7 cellular contexts compared by ENCODE assay signal in the genomic region with DNA sequence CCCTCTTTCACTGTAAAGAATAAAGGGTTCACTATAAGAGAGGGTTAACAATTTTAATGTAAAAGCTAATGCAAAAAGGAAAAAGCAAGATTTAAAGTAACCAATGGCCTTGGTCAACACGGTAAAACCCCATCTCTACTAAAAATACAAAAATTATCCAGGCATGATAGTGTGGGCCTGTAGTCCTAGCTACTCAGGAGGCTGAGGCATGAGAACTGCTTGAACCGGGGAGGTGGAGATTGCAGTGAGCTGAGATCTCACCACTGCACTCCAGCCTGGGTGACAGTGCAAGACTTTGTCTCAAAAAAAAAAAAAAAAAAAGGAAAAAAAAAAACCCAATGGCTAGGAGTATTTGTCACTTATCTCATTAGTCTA. TPM values are rescaled to one million over a fixed set of nuclear protein-coding genes. Genes with fewer than 3 reads are reported as not detected.
DNase-seq lines count a peak whose midpoint lies in the region; ATAC-seq and TF ChIP-seq lines count a peak whose summit lies in the region.
"Not testable (repeated sequence)": the region's sequence is repeated elsewhere in the genome, so short reads cannot be mapped to it uniquely, and the experiment has no call there.

No MANE protein-coding gene starts in this region.

- not testable (repeated sequence) for H3K9me3 Mint-ChIP-seq in IgD-negative memory B cell; activated naive CD4-positive, alpha-beta T cell treated with anti-CD3 and anti-CD28 coated beads, Interleukin-2, amount 50 U/mL, for 24 hours

- peak overlapping the region; percentile 48 for H3K9ac ChIP-seq in skeletal muscle satellite cell (ENCODE audit: low read depth, low read length)

- peak; percentile 58 for ATAC-seq in GM18870 (IDR thresholded peaks at IDR 0.05; ENCODE audit: unreplicated experiment)
- peak; percentile 63 for ATAC-seq in GM21619 (IDR thresholded peaks at IDR 0.05; ENCODE audit: unreplicated experiment)
- peak; percentile 51 for ATAC-seq in HG02852 (IDR thresholded peaks at IDR 0.05; ENCODE audit: unreplicated experiment)
- ATAC-seq in foreskin keratinocyte = not testable (repeated sequence)

- TF ChIP-seq CTCF in foreskin keratinocyte (conservative IDR thresholded peaks at IDR 0.05) = not testable (repeated sequence)

- H3K4me1 Mint-ChIP-seq in IgD-negative memory B cell = peaks cover 31 to 44% (median 42%) of the 10 kb centered on the region in 3 donors
- peaks cover 90% of the 10 kb centered on the region for H3K4me1 Mint-ChIP-seq in activated naive CD4-positive, alpha-beta T cell treated with anti-CD3 and anti-CD28 coated beads, Interleukin-2, amount 50 U/mL, for 24 hours

- not testable (repeated sequence) for H3K27me3 Mint-ChIP-seq in IgD-negative memory B cell; activated naive CD4-positive, alpha-beta T cell treated with anti-CD3 and anti-CD28 coated beads, Interleukin-2, amount 50 U/mL, for 24 hours

- DNase-seq in foreskin keratinocyte = not testable (repeated sequence)

- H3K27me3 ChIP-seq in foreskin keratinocyte; skeletal muscle satellite cell (ENCODE audit: control insufficient read depth, insufficient read depth, low read length): not testable (repeated sequence)

- H3K4me3 ChIP-seq in skeletal muscle satellite cell (ENCODE audit: low read length) = not testable (repeated sequence)

- peaks cover 16% of the 10 kb centered on the region for H3K4me1 ChIP-seq in foreskin keratinocyte
- peaks cover 51% of the 10 kb centered on the region for H3K4me1 ChIP-seq in skeletal muscle satellite cell (ENCODE audit: control insufficient read depth, insufficient read depth, low read length)

- not testable (repeated sequence) for H3K36me3 Mint-ChIP-seq in IgD-negative memory B cell
- peaks cover 21% of the 10 kb centered on the region for H3K36me3 Mint-ChIP-seq in activated naive CD4-positive, alpha-beta T cell treated with anti-CD3 and anti-CD28 coated beads, Interleukin-2, amount 50 U/mL, for 24 hours

- H3K36me3 ChIP-seq in skeletal muscle satellite cell (ENCODE audit: insufficient read depth, low read length) = not testable (repeated sequence)

- H3K27ac ChIP-seq in foreskin keratinocyte = peak overlapping the region; percentile 38

- H3K4me3 Mint-ChIP-seq in IgD-negative memory B cell = peak overlapping the region in 1 of 4 donors; percentile 19
- not testable (repeated sequence) for H3K4me3 Mint-ChIP-seq in activated naive CD4-positive, alpha-beta T cell treated with anti-CD3 and anti-CD28 coated beads, Interleukin-2, amount 50 U/mL, for 24 hours

- peak overlapping the region; percentile 31 to 72 (median 63) for H3K27ac Mint-ChIP-seq in IgD-negative memory B cell
- H3K27ac Mint-ChIP-seq in activated naive CD4-positive, alpha-beta T cell treated with anti-CD3 and anti-CD28 coated beads, Interleukin-2, amount 50 U/mL, for 24 hours = peak overlapping the region; percentile 27

- H3K4me2 ChIP-seq in skeletal muscle satellite cell (ENCODE audit: low read length) = peak overlapping the region; percentile 63

- not testable (repeated sequence) for H3K9me3 ChIP-seq in skeletal muscle satellite cell (replicated peaks; ENCODE audit: low read length)

RNA-seq across cellular contexts. Expression of a gene that starts 53.8 kb away (rescaled TPM):
- polyA plus RNA-seq in IgD-negative memory B cell = 18.4 TPM
- 8.7 and 14.0 TPM in 2 replicates for total RNA-seq in foreskin keratinocyte
- polyA plus RNA-seq in foreskin keratinocyte = 9.8 and 11.8 TPM in 2 replicates
- total RNA-seq in skeletal muscle satellite cell (2012; rRNA removed) = 44.3 and 46.9 TPM in 2 replicates
